36 cellular contexts compared by ENCODE assay signal in the genomic region with DNA sequence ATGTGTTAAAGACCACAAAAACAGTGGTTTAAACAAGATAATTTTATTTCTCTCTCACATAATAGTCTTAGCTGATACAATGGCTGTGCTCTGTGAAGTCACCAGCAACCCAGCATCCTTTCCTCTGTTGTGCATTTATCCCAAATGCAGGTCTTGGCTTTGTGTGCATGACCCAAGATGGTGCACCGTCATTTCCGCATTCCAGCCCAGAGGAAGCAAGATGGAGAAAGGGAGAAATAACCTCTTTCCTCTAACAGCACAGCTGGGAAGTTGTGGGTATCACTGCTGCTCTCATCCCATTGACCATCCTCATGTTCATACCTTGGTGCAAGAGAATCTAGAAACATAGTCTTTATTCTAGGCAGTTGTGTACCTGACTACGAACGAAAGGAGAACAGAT. TPM values are rescaled to one million over a fixed set of nuclear protein-coding genes. Genes with fewer than 3 reads are reported as not detected.
"Had no signal": no experiment of that assay in that cellular context is flagged by ENCODE, and none has a peak within 500 bp of the region (broad histone marks: within the 10 kb centered on the region; RNA-seq: fewer than 3 reads in every experiment).

No MANE protein-coding gene starts in this region.

- DNase-seq: Karpas-422, Kasumi-1, MG63, MM.1S, MV-4-11, NCI-H1048, NCI-H1092, NCI-H1092 treated with DMSO at 0.1 percent for 48 hours, NCI-H1105, NCI-H1105 treated with DMSO at 0.1 percent for 48 hours, NCI-H1417, NCI-H1417 treated with DMSO at 0.1 percent for 48 hours, NCI-H1436, NCI-H1436 treated with DMSO at 0.1 percent for 48 hours, NCI-H146, NCI-H1694, NCI-H1694 treated with DMSO at 0.1 percent for 48 hours, NCI-H187, NCI-H187 treated with DMSO at 0.1 percent for 48 hours, NCI-H1930, NCI-H2029, NCI-H2029 treated with DMSO at 0.1 percent for 48 hours, NCI-H2081, NCI-H2081 treated with DMSO at 0.1 percent for 48 hours, NCI-H2107, NCI-H2171, NCI-H2171 treated with DMSO at 0.1 percent for 48 hours, NCI-H2227 treated with DMSO at 0.1 percent for 48 hours, NCI-H226, NCI-H345, NCI-H446, NCI-H446 treated with DMSO at 0.1 percent for 48 hours, NCI-H510A, NCI-H510A treated with DMSO at 0.1 percent for 48 hours, NCI-H524 had no signal

- H3K4me3 ChIP-seq: MG63 had no signal

- H3K9me3 ChIP-seq: MG63 had no signal

- H3K36me3 ChIP-seq: MG63 had no signal

RNA-seq across cellular contexts. Expression of a gene that starts 21.8 kb away (rescaled TPM):
- total RNA-seq: LHCN-M2 had no signal
